Comparison of ENCODE assay signal across 8 cellular contexts in the genomic region with DNA sequence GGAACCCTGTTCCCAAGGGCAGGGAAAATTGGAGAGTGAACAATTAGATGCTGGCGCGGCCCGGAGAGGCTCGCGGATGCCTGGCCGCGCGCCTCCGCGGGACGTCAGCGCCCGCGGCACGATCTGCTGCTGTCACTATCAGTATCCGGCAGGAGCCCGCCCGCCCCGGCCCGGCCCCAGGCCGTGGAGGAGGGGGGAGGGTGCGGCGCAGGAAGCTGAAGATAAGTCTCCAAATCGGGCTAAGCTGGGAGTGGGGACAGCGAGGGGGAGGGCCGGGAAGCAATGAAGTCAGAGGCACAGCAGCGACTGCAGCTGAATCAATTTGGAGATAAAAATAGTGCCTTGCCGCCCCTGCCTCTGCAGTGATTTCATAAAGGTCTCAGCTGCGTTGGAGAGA.
A peak's percentile ranks its signal among the peaks of the same experiment; 100 is the strongest.
DNase-seq lines count a peak whose midpoint lies in the region; ATAC-seq and TF ChIP-seq lines count a peak whose summit lies in the region.

No MANE protein-coding gene starts in this region.

- H3K36me3 ChIP-seq in SK-N-MC (ENCODE audit: insufficient read depth, low read length), result no peaks in the 10 kb centered on the region
- H3K36me3 ChIP-seq in adipocyte (ENCODE audit: control insufficient read depth, insufficient read depth, low read length, severe bottlenecking), result no peaks in the 10 kb centered on the region
- H3K36me3 ChIP-seq in osteoblast (ENCODE audit: insufficient read depth, low read length), result no peaks in the 10 kb centered on the region
- no peaks in the 10 kb centered on the region for H3K36me3 ChIP-seq in thoracic aorta

- TF ChIP-seq CTCF in osteoblast (IDR thresholded peaks at IDR 0.05; ENCODE audit: extremely low read depth, low read depth, low read length) (no peak), thoracic aorta (IDR thresholded peaks at IDR 0.05) (no peak)

- peak; percentile 16 for DNase-seq in NCI-H1436 (lab: John Stamatoyannopoulos, UW)
- no peak for DNase-seq in NCI-H1436 treated with DMSO at 0.1 percent for 48 hours (lab: John Stamatoyannopoulos, UW)
- DNase-seq in SK-N-MC (ENCODE audit: low read depth, low spot score), result no peak
- peak; percentile 80 for DNase-seq in adipocyte (ENCODE audit: low read depth)
- DNase-seq in cardiac septum (ENCODE audit: low spot score), result peak; percentile 94
- peak; percentile 83 for DNase-seq in osteoblast (ENCODE audit: insufficient read length, low spot score, missing footprints)
- peak; percentile 32 for DNase-seq in thoracic aorta (ENCODE audit: low spot score)

- ATAC-seq in thoracic aorta (ENCODE audit: insufficient number of reproducible peaks, low FRiP score, low read depth) (peak; percentile 43), GM21390 (IDR thresholded peaks at IDR 0.05; ENCODE audit: unreplicated experiment) (no peak)

- H3K79me2 ChIP-seq in osteoblast (ENCODE audit: insufficient read depth, low read length), result no peaks in the 10 kb centered on the region

- peak overlapping the region; percentile 92 for H3K4me2 ChIP-seq in osteoblast (ENCODE audit: insufficient read depth, low read length)

- intact Hi-C loops in cardiac septum (cut with DNase I), result loop anchor here (10.0 kb wide), 2 partner anchors 441 to 649 kb away; a partner anchor contains a TSS

- H3K9me3 ChIP-seq in SK-N-MC (ENCODE audit: low read depth, low read length), result no peaks in the 10 kb centered on the region
- H3K9me3 ChIP-seq in adipocyte (ENCODE audit: control insufficient read depth, low read length), result no peaks in the 10 kb centered on the region
- H3K9me3 ChIP-seq in osteoblast (ENCODE audit: low read depth, low read length), result no peaks in the 10 kb centered on the region
- H3K9me3 ChIP-seq in thoracic aorta, result no peaks in the 10 kb centered on the region

- H3K4me1 ChIP-seq in adipocyte (ENCODE audit: control insufficient read depth, insufficient read depth, low read length) (peaks cover 6% of the 10 kb centered on the region), osteoblast (ENCODE audit: insufficient read depth, low read length) (peaks cover 9% of the 10 kb centered on the region), thoracic aorta (ENCODE audit: control insufficient read depth in 1 of 2, low read depth in 2 of 2) (peaks cover 0 to 17% of the 10 kb centered on the region in 2 donors)

- H4K20me1 ChIP-seq in osteoblast (ENCODE audit: insufficient read depth, low read length), result no peaks in the 10 kb centered on the region

- H3K27me3 ChIP-seq in adipocyte (replicated peaks; ENCODE audit: control insufficient read depth, insufficient read depth, low read length) (no peaks in the 10 kb centered on the region), osteoblast (ENCODE audit: insufficient read depth, low read length) (no peaks in the 10 kb centered on the region), thoracic aorta (replicated peaks; ENCODE audit: insufficient read depth) (no peaks in the 10 kb centered on the region)

- H3K27ac ChIP-seq in SK-N-MC (no peak overlapping the region), osteoblast (ENCODE audit: low read depth, low read length) (peak overlapping the region; percentile 27), thoracic aorta (no peak overlapping the region)

- H2AFZ ChIP-seq in osteoblast (ENCODE audit: low read length), result peak overlapping the region; percentile 91

- H3K4me3 ChIP-seq in SK-N-MC (peak overlapping the region; percentile 77), adipocyte (ENCODE audit: low read length) (peak overlapping the region; percentile 81), osteoblast (ENCODE audit: insufficient read depth, low read length) (peak overlapping the region; percentile 70), thoracic aorta (peak overlapping the region; percentile 73)

- H3K9ac ChIP-seq in SK-N-MC (ENCODE audit: insufficient read length), result no peak overlapping the region
- peak overlapping the region; percentile 43 for H3K9ac ChIP-seq in adipocyte (ENCODE audit: low read length)

Comparison
In these comparisons a context has a peak if more than half of its experiments do, and no peak if none do; other contexts are left out.
1. DNase-seq: peak in NCI-H1436 (single experiment), adipocyte (single experiment), cardiac septum (single experiment), osteoblast (single experiment) and thoracic aorta (single experiment); none in NCI-H1436 treated with DMSO at 0.1 percent for 48 hours (single experiment) and SK-N-MC (single experiment).
2. Peak in every context shown above with its lines, with median percentiles within 50 percentile points of each other: H3K4me3 ChIP-seq.